In the genomic region with DNA sequence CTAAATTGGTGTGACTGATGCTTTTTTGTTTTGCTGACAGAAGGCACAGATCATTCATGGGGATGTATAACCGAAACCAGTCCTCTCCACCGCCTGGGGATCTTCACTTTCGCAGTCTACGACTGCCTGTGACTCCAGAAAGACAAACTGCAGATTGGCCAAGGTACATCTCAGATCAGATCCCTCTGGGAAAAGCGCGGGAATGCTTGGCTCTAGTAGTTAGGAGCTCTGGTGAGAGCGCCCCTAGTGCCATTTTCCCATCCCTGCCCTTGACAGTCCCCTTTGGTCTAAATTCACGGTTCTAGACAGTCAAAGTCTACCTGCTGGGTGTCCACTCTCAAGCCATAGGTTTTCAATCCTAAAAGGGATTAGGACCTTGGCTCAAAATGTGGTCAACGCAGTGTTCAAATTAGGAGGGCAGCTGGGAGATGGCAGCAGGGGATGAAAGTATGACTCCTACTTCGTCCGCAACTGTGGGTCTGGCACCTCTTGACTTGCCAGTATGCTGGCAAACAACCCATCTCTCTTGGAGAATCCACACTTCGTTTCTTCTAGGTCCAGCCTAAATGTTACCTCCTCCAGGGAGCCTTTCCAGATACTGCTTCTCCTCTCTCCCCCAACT, we compare ENCODE assay signal across 13 cellular contexts. TPM values are rescaled to one million over a fixed set of nuclear protein-coding genes. Genes with fewer than 3 reads are reported as not detected.
DNase-seq lines count a peak whose midpoint lies in the region; ATAC-seq and TF ChIP-seq lines count a peak whose summit lies in the region.
"Had no signal": no experiment of that assay in that cellular context is flagged by ENCODE, and none has a peak within 500 bp of the region (broad histone marks: within the 10 kb centered on the region; RNA-seq: fewer than 3 reads in every experiment).

No MANE protein-coding gene starts in this region.

- no peak overlapping the region for H3K27ac ChIP-seq in VCaP
- H3K27ac ChIP-seq: gastrocnemius medialis had no signal

- TF ChIP-seq CTCF in VCaP (conservative IDR thresholded peaks at IDR 0.05) (peak; percentile 25; the same call in 1 of the 2 replicates), type B pancreatic cell (conservative IDR thresholded peaks at IDR 0.05) (peak; percentile 69)

- H3K4me1 Mint-ChIP-seq in type B pancreatic cell (ENCODE audit: unreplicated experiment): peaks cover 24% of the 10 kb centered on the region
- peaks cover 4% of the 10 kb centered on the region for H3K4me1 Mint-ChIP-seq in activated CD4-positive, alpha-beta memory T cell treated with anti-CD3 and anti-CD28 coated beads, Interleukin-2, amount 10 ng/mL, durations not matched to agents 7 days and 5 days

- H3K4me3 Mint-ChIP-seq in type B pancreatic cell: peak overlapping the region; percentile 11
- no peak overlapping the region for H3K4me3 Mint-ChIP-seq in activated CD4-positive, alpha-beta memory T cell treated with anti-CD3 and anti-CD28 coated beads, Interleukin-2, amount 10 ng/mL, durations not matched to agents 7 days and 5 days

- no peak overlapping the region for H3K27ac Mint-ChIP-seq in type B pancreatic cell
- H3K27ac Mint-ChIP-seq in activated CD4-positive, alpha-beta memory T cell treated with anti-CD3 and anti-CD28 coated beads, Interleukin-2, amount 10 ng/mL, durations not matched to agents 7 days and 5 days: no peak overlapping the region

- CTCF ChIA-PET in activated CD4-positive, alpha-beta memory T cell treated with anti-CD3 and anti-CD28 coated beads, Interleukin-2, amount 10 ng/mL, durations not matched to agents 7 days and 5 days (lab: Charles Lee): interaction anchor here (1.3 to 2.3 kb wide), 2 partner anchors 31 to 43 kb away, joined by 4 to 5 read pairs; no protein-coding TSS in a partner anchor

- ATAC-seq in GM19455 (IDR thresholded peaks at IDR 0.05; ENCODE audit: unreplicated experiment): no peak
- ATAC-seq: gastrocnemius medialis had no signal

- peak; percentile 1 for DNase-seq in NCI-H1092 treated with DMSO at 0.1 percent for 48 hours (lab: John Stamatoyannopoulos, UW)
- DNase-seq in NCI-H1092 (lab: John Stamatoyannopoulos, UW): no peak
- peak; percentile 55 for DNase-seq in hepatic stellate cell (ENCODE audit: low spot score)
- no peak for DNase-seq in type B pancreatic cell (ENCODE audit: extremely low spot score, unreplicated experiment)
- DNase-seq in NCI-H2107 treated with DMSO at 0.1 percent for 48 hours (lab: John Stamatoyannopoulos, UW; ENCODE audit: unreplicated experiment): no peak
- no peak for DNase-seq in activated CD4-positive, alpha-beta memory T cell treated with anti-CD3 and anti-CD28 coated beads, Interleukin-2, amount 10 ng/mL, durations not matched to agents 7 days and 5 days
- DNase-seq: activated CD8-positive, alpha-beta memory T cell treated with anti-CD3 and anti-CD28 coated beads, Interleukin-2, amount 50 U/mL, for 48 hours; gastrocnemius medialis; stimulated activated CD4-positive, alpha-beta T cell treated with anti-CD3 and anti-CD28 coated beads, Interleukin-1b, Interleukin-23, amount 100 ng/mL, for 48 hours; T-helper 1 cell; trophoblast cell had no signal

- no peaks in the 10 kb centered on the region for H3K9me3 Mint-ChIP-seq in type B pancreatic cell
- no peaks in the 10 kb centered on the region for H3K9me3 Mint-ChIP-seq in activated CD4-positive, alpha-beta memory T cell treated with anti-CD3 and anti-CD28 coated beads, Interleukin-2, amount 10 ng/mL, durations not matched to agents 7 days and 5 days

- peaks cover 4% of the 10 kb centered on the region for H3K36me3 Mint-ChIP-seq in type B pancreatic cell
- no peaks in the 10 kb centered on the region for H3K36me3 Mint-ChIP-seq in activated CD4-positive, alpha-beta memory T cell treated with anti-CD3 and anti-CD28 coated beads, Interleukin-2, amount 10 ng/mL, durations not matched to agents 7 days and 5 days (ENCODE audit: low read depth)

- POLR2A ChIA-PET in activated CD4-positive, alpha-beta memory T cell treated with anti-CD3 and anti-CD28 coated beads, Interleukin-2, amount 10 ng/mL, durations not matched to agents 7 days and 5 days (lab: Charles Lee): no interaction called here

- peaks cover 97% of the 10 kb centered on the region for H3K27me3 Mint-ChIP-seq in type B pancreatic cell
- peaks cover 88% of the 10 kb centered on the region for H3K27me3 Mint-ChIP-seq in activated CD4-positive, alpha-beta memory T cell treated with anti-CD3 and anti-CD28 coated beads, Interleukin-2, amount 10 ng/mL, durations not matched to agents 7 days and 5 days

RNA-seq across cellular contexts. Expression of gene HAND2, which starts 6.9 kb away (rescaled TPM):
- 8.3 and 40.3 TPM in 2 replicates for total RNA-seq in type B pancreatic cell (ENCODE audit: low replicate concordance)
- total RNA-seq in activated CD4-positive, alpha-beta memory T cell treated with anti-CD3 and anti-CD28 coated beads, Interleukin-2, amount 10 ng/mL, durations not matched to agents 7 days and 5 days: not detected

Comparison
In these comparisons a context has a peak if more than half of its experiments do, and no peak if none do; other contexts are left out.
1. DNase-seq: peak in NCI-H1092 treated with DMSO at 0.1 percent for 48 hours (single experiment) and hepatic stellate cell (single experiment); none in NCI-H1092 (single experiment), type B pancreatic cell (single experiment), NCI-H2107 treated with DMSO at 0.1 percent for 48 hours (single experiment) and activated CD4-positive, alpha-beta memory T cell treated with anti-CD3 and anti-CD28 coated beads, Interleukin-2, amount 10 ng/mL, durations not matched to agents 7 days and 5 days (single experiment).